In genomic region chr12:126663304-126664094, GRCh38 we compare ENCODE assay signal across 10 cellular contexts.
DNase-seq lines count a peak whose midpoint lies in the region; ATAC-seq and TF ChIP-seq lines count a peak whose summit lies in the region.
"Had no signal": no experiment of that assay in that cellular context is flagged by ENCODE, and none has a peak within 500 bp of the region (broad histone marks: within the 10 kb centered on the region; RNA-seq: fewer than 3 reads in every experiment).

No MANE protein-coding gene starts in this region.

- H3K36me3 ChIP-seq in gastroesophageal sphincter = no peaks in the 10 kb centered on the region
- no peaks in the 10 kb centered on the region for H3K36me3 ChIP-seq in esophagus squamous epithelium

- H3K9me3 Mint-ChIP-seq in CD4-positive, alpha-beta T cell = peaks cover 13% of the 10 kb centered on the region

- H3K27me3 Mint-ChIP-seq in CD4-positive, alpha-beta T cell = no peaks in the 10 kb centered on the region

- no peaks in the 10 kb centered on the region for H3K36me3 Mint-ChIP-seq in CD4-positive, alpha-beta T cell (ENCODE audit: low read depth)

- no peaks in the 10 kb centered on the region for H3K4me1 Mint-ChIP-seq in CD4-positive, alpha-beta T cell (ENCODE audit: low read depth)

- TF ChIP-seq CTCF in HFF-Myc (IDR thresholded peaks at IDR 0.05; ENCODE audit: low read depth, low read length, missing control alignments) (peak; percentile 32), gastroesophageal sphincter (IDR thresholded peaks at IDR 0.05) (no peak), esophagus squamous epithelium (IDR thresholded peaks at IDR 0.05) (peak in 1 of 6 experiments; percentile 47)
- no peak for TF ChIP-seq CTCF in CD4-positive, alpha-beta T cell (IDR thresholded peaks at IDR 0.05)

- TF ChIP-seq POLR2A in gastroesophageal sphincter (IDR thresholded peaks at IDR 0.05) = no peak
- TF ChIP-seq POLR2A in esophagus squamous epithelium (IDR thresholded peaks at IDR 0.05) = no peak

- H3K4me1 ChIP-seq in gastroesophageal sphincter (no peaks in the 10 kb centered on the region), esophagus squamous epithelium (no peaks in the 10 kb centered on the region)

- H3K27ac ChIP-seq in gastroesophageal sphincter (no peak overlapping the region), esophagus squamous epithelium (no peak overlapping the region)
- no peak overlapping the region for H3K27ac ChIP-seq in CD4-positive, alpha-beta T cell (ENCODE audit: low read depth, low read length)

- 23 to 34% methylated on average over 4 to 6 of the region's 6 CpGs for WGBS in gastroesophageal sphincter (ENCODE audit: low coverage in 1 of 2), 2 donors
- WGBS in esophagus squamous epithelium, 2 donors = 37 to 41% methylated on average over 6 of the region's 6 CpGs

- H3K4me3 Mint-ChIP-seq in CD4-positive, alpha-beta T cell = no peak overlapping the region

- no peak for ATAC-seq in gastroesophageal sphincter
- no peak for ATAC-seq in CD4-positive, alpha-beta T cell (ENCODE audit: poor library complexity)

- DNase-seq in DMS53 treated with DMSO at 0.1 percent for 48 hours (lab: John Stamatoyannopoulos, UW; ENCODE audit: unreplicated experiment) (peak; percentile 9), HFF-Myc (ENCODE audit: extremely low read depth, low read depth) (peak; percentile 11), RPMI7951 (ENCODE audit: low read depth) (peak; percentile 17), islet precursor cell (peak; percentile 63), cerebellar nuclear complex (lab: John Stamatoyannopoulos, UW) (no peak), esophagus squamous epithelium (lab: John Stamatoyannopoulos, UW) (no peak)
- no peak for DNase-seq in CD4-positive, alpha-beta T cell
- DNase-seq: activated gamma-delta T cell treated with Interleukin-2 at 50 U/mL for 16 hours, NCI-H446 treated with DMSO at 0.1 percent for 48 hours had no signal

- POLR2A ChIA-PET in CD4-positive, alpha-beta T cell (lab: Charles Lee) = no interaction called here

- intact Hi-C loops in esophagus squamous epithelium (cut with DNase I) = no loop called here
- intact Hi-C loops in CD4-positive, alpha-beta T cell (cut with DNase I, micrococcal nuclease) = no loop called here

- TF ChIP-seq EP300 in gastroesophageal sphincter (IDR thresholded peaks at IDR 0.05) = no peak

- H3K27me3 ChIP-seq in gastroesophageal sphincter = no peaks in the 10 kb centered on the region
- no peaks in the 10 kb centered on the region for H3K27me3 ChIP-seq in esophagus squamous epithelium
- H3K27me3 ChIP-seq in CD4-positive, alpha-beta T cell (ENCODE audit: control insufficient read depth, insufficient read depth, low read length) = no peaks in the 10 kb centered on the region

- H3K4me3 ChIP-seq in HFF-Myc (replicated peaks; ENCODE audit: low read depth, low read length) (no peak overlapping the region), gastroesophageal sphincter (no peak overlapping the region), esophagus squamous epithelium (no peak overlapping the region)

- H3K9me3 ChIP-seq in gastroesophageal sphincter (peaks cover 0 to 6% (median 0%) of the 10 kb centered on the region in 3 donors), esophagus squamous epithelium (peaks cover 0 to 8% (median 5%) of the 10 kb centered on the region in 3 donors)
- peaks cover 4% of the 10 kb centered on the region for H3K9me3 ChIP-seq in CD4-positive, alpha-beta T cell (ENCODE audit: control insufficient read depth, low read length)

- H3K27ac Mint-ChIP-seq in CD4-positive, alpha-beta T cell = no peak overlapping the region

- CTCF ChIA-PET in CD4-positive, alpha-beta T cell (lab: Charles Lee) = no interaction called here

Comparison
In these comparisons a context has a peak if more than half of its experiments do, and no peak if none do; other contexts are left out.
1. DNase-seq: peak in DMS53 treated with DMSO at 0.1 percent for 48 hours (single experiment), HFF-Myc (single experiment), RPMI7951 (single experiment) and islet precursor cell (single experiment); none in cerebellar nuclear complex (0 of 2), esophagus squamous epithelium (single experiment) and CD4-positive, alpha-beta T cell (0 of 10).